In the genomic region with DNA sequence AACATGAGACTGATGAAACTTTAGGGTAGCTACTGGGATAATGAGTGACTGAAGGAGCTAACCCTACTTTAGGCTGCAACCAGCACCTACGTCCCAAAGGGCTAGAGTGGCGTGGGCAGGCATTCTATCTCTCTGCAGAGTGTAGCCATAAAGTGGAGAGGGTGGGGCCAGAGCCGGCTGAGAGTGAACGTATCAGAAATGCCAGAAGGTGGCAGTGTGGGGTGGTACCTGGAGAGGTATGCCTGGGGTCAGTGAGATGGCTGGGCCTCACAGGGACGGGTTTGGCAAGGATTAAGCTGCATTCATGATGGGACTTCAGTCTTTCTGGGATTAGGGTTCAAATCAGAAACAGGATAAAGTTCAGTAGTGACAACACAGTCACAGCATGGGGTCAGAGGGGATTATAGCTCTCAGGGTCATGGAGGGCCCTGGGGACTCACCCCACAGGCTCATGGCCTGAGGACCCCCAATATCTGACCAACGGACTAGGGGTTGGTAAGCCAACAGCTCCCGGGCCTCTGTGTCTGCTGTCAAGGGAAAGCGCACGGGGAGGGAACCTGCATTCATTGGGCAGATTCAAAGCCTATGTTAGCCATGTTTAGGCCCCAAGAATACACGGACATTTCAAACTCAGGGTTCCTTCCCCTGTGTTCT, we compare ENCODE assay signal across 8 cellular contexts.
A peak's percentile ranks its signal among the peaks of the same experiment; 100 is the strongest.
DNase-seq lines count a peak whose midpoint lies in the region; ATAC-seq and TF ChIP-seq lines count a peak whose summit lies in the region.

No MANE protein-coding gene starts in this region.

- no peak overlapping the region for H3K4me3 ChIP-seq in cardiac fibroblast (replicated peaks in 1 of 2; ENCODE audit: low read depth in 2 of 2, low read length in 2 of 2)
- H3K4me3 ChIP-seq in lower lobe of right lung, result no peak overlapping the region

- H3K27ac ChIP-seq in lower lobe of right lung, result no peak overlapping the region

- no peaks in the 10 kb centered on the region for H3K4me1 ChIP-seq in lower lobe of right lung

- H3K27me3 ChIP-seq in lower lobe of right lung (ENCODE audit: low read depth), result peaks cover 7% of the 10 kb centered on the region

- H3K9me3 ChIP-seq in lower lobe of right lung, result no peaks in the 10 kb centered on the region

- peak; percentile 16 for DNase-seq in SIG-M5 treated with dmso at 0.1 percent for 504 hours (lab: John Stamatoyannopoulos, UW; ENCODE audit: unreplicated experiment)
- DNase-seq in SIG-M5 (lab: John Stamatoyannopoulos, UW), result no peak
- peak; percentile 87 for DNase-seq in NCI-H2107 treated with DMSO at 0.1 percent for 48 hours (lab: John Stamatoyannopoulos, UW; ENCODE audit: unreplicated experiment)
- DNase-seq in activated CD4-positive, CD25-positive, alpha-beta regulatory T cell (lab: John Stamatoyannopoulos, UW), result peak; percentile 29 to 54 (median 36)
- peak; percentile 51 to 56 for DNase-seq in cardiac fibroblast (ENCODE audit: low read depth in 2 of 2)
- peak; percentile 67 for DNase-seq in lower lobe of right lung
- DNase-seq in stimulated activated CD8-positive, alpha-beta memory T cell treated with anti-CD3 and anti-CD28 coated beads, Interleukin-4, amount 100 ng/mL, for 48 hours, result peak; percentile 85

- ATAC-seq in HG02970 (IDR thresholded peaks at IDR 0.05; ENCODE audit: low FRiP score, unreplicated experiment) (peak; percentile 70), lower lobe of right lung (peak; percentile 92 to 94)

- peak; percentile 60 for TF ChIP-seq CTCF in cardiac fibroblast (IDR thresholded peaks at IDR 0.05; ENCODE audit: low read depth, low read length)
- TF ChIP-seq CTCF in lower lobe of right lung (IDR thresholded peaks at IDR 0.05), result peak; percentile 49

- H3K36me3 ChIP-seq in lower lobe of right lung, result no peaks in the 10 kb centered on the region

- intact Hi-C loops in lower lobe of right lung (cut with DNase I), result no loop called here
